Comparison of ENCODE assay signal across 8 cellular contexts in the genomic region with DNA sequence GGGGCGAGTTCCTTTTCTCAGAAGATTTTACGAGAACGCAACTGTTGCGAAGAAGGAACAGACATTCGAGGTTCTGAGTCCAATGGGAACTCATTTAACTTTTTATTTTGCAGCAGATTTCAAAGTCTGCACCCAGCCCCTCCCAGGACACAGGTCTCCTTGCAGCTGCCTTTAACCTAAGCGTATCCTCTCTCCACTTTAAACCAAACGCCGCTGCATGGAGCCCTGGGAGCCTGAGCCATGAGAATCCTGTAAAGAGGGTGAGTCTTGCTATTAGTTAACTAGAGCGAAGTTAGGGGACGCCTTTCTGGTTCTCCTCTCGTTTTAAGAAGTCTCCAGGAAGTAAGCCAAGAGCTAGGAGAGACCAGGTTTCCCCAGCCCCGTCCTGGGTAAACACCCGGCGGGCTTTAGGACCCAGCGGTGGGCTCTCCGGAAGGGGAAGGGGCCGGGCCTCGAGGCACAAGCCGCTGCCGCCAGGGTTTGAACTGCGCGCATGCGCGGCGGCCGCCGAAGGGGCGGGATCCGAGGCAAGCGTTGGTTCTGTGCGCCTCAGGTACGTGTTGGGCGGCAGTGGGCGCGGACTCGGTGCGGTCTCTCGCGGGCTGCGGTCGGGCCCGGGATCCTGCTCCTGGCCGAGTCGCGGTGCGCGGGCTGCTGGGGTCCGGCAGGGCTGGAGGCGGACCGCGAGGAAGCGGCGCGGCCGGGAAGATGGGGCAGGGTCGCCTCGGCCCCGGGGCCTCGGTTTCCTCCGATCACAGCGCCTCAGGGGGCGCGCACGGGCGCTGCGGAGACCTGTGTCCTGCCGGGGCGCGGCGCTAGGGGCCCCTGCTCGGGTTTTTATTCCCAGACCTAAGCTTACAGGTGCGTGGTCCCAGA. TPM values are rescaled to one million over a fixed set of nuclear protein-coding genes. Genes with fewer than 3 reads are reported as not detected.
DNase-seq lines count a peak whose midpoint lies in the region; ATAC-seq and TF ChIP-seq lines count a peak whose summit lies in the region.

TSS of gene TDP1 (plus strand) at position 510 of the 876 bp plus-strand sequence. CDS start 7,188 bp downstream, outside the sequence.

- peaks cover 0 to 7% (median 0%) of the 10 kb centered on the region in 7 donors for H3K9me3 Mint-ChIP-seq in CD14-positive monocyte

- peak within 1 kb of the TSS; percentile 86 to 89 (median 87) for H3K4me3 ChIP-seq in right lobe of liver

- peaks cover 0 to 3% (median 0%) of the 10 kb centered on the region in 3 donors for H3K27me3 Mint-ChIP-seq in CD14-positive monocyte (ENCODE audit: low read depth in 3 of 3)

- peak within 1 kb of the TSS; percentile 96 to 100 for H3K4me3 Mint-ChIP-seq in CD14-positive monocyte

- 0% methylated on average over 8 of the region's 72 CpGs for WGBS in right lobe of liver (ENCODE audit: insufficient coverage, low coverage, low lambda C conversion rate, missing lambda C conversion rate)

- peaks cover 32% of the 10 kb centered on the region for H3K4me1 Mint-ChIP-seq in CD14-positive monocyte

- peaks cover 0 to 10% (median 0%) of the 10 kb centered on the region in 4 donors for H3K4me1 ChIP-seq in right lobe of liver

- H3K36me3 Mint-ChIP-seq in CD14-positive monocyte, result peaks cover 14 to 18% of the 10 kb centered on the region in 2 donors

- no peaks in the 10 kb centered on the region for H3K36me3 ChIP-seq in right lobe of liver

- intact Hi-C loops in CD14-positive monocyte (cut with micrococcal nuclease) (loop anchor here (10.0 kb wide), 6 partner anchors 109 to 1109 kb away; partner anchors contain the start of genes PSMC1 (in 2 of the 2), FOXN3 (in 1 of the 2), KCNK13 (in 1 of the 2) and RPS6KA5 (in 1 of the 2)), right lobe of liver (cut with DNase I) (no loop called here)

- ATAC-seq in GM19395 (IDR thresholded peaks at IDR 0.05; ENCODE audit: unreplicated experiment) (peak; percentile 61), HG03565 (IDR thresholded peaks at IDR 0.05; ENCODE audit: unreplicated experiment) (peak; percentile 55), right lobe of liver (peak; percentile 83 to 86 (median 84))

- H3K27ac Mint-ChIP-seq in CD14-positive monocyte, result peak within 1 kb of the TSS; percentile 92 to 98 (median 97)

- no peaks in the 10 kb centered on the region for H3K9me3 ChIP-seq in right lobe of liver

- H3K27me3 ChIP-seq in right lobe of liver, result no peaks in the 10 kb centered on the region

- peak within 1 kb of the TSS; percentile 73 to 92 (median 75) for H3K27ac ChIP-seq in right lobe of liver

- TF ChIP-seq CTCF in CD14-positive monocyte (IDR thresholded peaks at IDR 0.05) (no peak), right lobe of liver (IDR thresholded peaks at IDR 0.05) (peak in 3 of 4 donors; percentile 7 to 11 (median 9))

- peak; percentile 91 for TF ChIP-seq POLR2A in right lobe of liver (IDR thresholded peaks at IDR 0.05)

- DNase-seq in CD14-positive monocyte (ENCODE audit: low spot score), result peak; percentile 94
- DNase-seq in NCI-H774 (lab: John Stamatoyannopoulos, UW), result peak; percentile 94
- DNase-seq in activated CD4-positive, alpha-beta T cell treated with anti-CD3 and anti-CD28 coated beads, Interleukin-2, amount 50 U/mL, for 48 hours, result peak; percentile 95 to 96
- DNase-seq in dermis microvascular lymphatic vessel endothelial cell (ENCODE audit: low read depth in 2 of 2), result peak; percentile 89 to 97
- peak; percentile 98 to 99 (median 99) for DNase-seq in right lobe of liver
- peak; percentile 96 to 97 for DNase-seq in stimulated activated CD4-positive, alpha-beta T cell treated with anti-CD3 and anti-CD28 coated beads, Interleukin-4, amount 100 ng/mL, for 4 hours

RNA-seq across cellular contexts. Expression of gene TDP1, which starts in this region (rescaled TPM):
- polyA plus RNA-seq in CD14-positive monocyte, result 10 to 100 TPM; 10.6 to 13.4 TPM
- total RNA-seq in dermis microvascular lymphatic vessel endothelial cell (11.0 and 14.9 TPM in 2 replicates), right lobe of liver (1 to 10 TPM; 4.9 to 7.1 (median 6.6) TPM)

Comparison
In these comparisons a context has a peak if more than half of its experiments do, and no peak if none do; other contexts are left out.
1. Peak in every context shown above with its lines: DNase-seq, ATAC-seq, H3K4me3 ChIP-seq and H3K27ac ChIP-seq.
2. intact Hi-C loops: an anchor here in CD14-positive monocyte (10.0 kb wide); none called in right lobe of liver.